Comparison of ENCODE assay signal across 1 cellular context in the genomic region with DNA sequence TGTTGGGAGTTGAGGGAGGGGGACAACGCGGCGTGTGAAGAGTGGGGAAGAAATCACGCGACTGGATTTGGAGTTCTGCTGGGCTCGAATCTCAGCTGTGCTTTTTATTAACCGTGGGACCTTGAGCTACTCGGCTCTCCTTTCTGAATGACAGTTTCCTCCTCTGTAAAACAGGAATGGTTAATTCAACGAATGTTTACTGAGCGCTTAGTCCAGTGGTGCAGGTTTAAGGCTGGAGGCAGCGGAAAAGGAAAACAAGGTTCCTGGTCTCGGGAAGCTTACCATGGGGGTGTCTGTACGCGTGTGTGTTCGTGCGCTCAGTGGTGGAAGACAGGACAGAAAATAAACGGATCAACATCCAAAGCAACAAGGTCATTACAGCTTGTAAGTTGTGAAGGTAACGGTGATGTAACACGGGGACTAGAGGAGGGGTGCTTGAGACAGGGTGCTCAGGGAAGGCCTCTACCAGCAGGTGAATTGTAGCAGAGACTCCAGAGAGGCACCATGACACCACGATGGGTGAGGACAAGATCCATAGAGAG.
A peak's percentile ranks its signal among the peaks of the same experiment; 100 is the strongest.
TF ChIP-seq lines count a peak whose summit lies in the region.

No MANE protein-coding gene starts in this region.

TF ChIP-seq in HEK293, 187 proteins besides CTCF, POLR2A, EP300 and RAD21 (continued from another document):
- TF ChIP-seq, protein P1, sequence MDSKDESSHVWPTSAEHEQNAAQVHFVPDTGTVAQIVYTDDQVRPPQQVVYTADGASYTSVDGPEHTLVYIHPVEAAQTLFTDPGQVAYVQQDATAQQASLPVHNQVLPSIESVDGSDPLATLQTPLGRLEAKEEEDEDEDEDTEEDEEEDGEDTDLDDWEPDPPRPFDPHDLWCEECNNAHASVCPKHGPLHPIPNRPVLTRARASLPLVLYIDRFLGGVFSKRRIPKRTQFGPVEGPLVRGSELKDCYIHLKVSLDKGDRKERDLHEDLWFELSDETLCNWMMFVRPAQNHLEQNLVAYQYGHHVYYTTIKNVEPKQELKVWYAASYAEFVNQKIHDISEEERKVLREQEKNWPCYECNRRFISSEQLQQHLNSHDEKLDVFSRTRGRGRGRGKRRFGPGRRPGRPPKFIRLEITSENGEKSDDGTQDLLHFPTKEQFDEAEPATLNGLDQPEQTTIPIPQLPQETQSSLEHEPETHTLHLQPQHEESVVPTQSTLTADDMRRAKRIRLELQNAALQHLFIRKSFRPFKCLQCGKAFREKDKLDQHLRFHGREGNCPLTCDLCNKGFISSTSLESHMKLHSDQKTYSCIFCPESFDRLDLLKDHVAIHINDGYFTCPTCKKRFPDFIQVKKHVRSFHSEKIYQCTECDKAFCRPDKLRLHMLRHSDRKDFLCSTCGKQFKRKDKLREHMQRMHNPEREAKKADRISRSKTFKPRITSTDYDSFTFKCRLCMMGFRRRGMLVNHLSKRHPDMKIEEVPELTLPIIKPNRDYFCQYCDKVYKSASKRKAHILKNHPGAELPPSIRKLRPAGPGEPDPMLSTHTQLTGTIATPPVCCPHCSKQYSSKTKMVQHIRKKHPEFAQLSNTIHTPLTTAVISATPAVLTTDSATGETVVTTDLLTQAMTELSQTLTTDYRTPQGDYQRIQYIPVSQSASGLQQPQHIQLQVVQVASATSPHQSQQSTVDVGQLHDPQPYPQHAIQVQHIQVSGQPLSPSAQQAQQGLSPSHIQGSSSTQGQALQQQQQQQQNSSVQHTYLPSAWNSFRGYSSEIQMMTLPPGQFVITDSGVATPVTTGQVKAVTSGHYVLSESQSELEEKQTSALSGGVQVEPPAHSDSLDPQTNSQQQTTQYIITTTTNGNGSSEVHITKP (tag by site-specific recombination; IDR thresholded peaks at IDR 0.05), result peak; percentile 50
- TF ChIP-seq ATF2 (tag by site-specific recombination; IDR thresholded peaks at IDR 0.05; ENCODE audit: low read depth), result 0 out of 2 replicates have a peak, but pooled peaks have one; percentile 15
- peak; percentile 2; the same call in 1 of the 2 replicates for TF ChIP-seq ZIC2 (tag by site-specific recombination; IDR thresholded peaks at IDR 0.05)
